Comparison of ENCODE assay signal across 17 cellular contexts in genomic region chr7:106100863-106101262, GRCh38. TPM values are rescaled to one million over a fixed set of nuclear protein-coding genes. Genes with fewer than 3 reads are reported as not detected.
DNase-seq lines count a peak whose midpoint lies in the region; ATAC-seq and TF ChIP-seq lines count a peak whose summit lies in the region.
"Had no signal": no experiment of that assay in that cellular context is flagged by ENCODE, and none has a peak within 500 bp of the region (broad histone marks: within the 10 kb centered on the region; RNA-seq: fewer than 3 reads in every experiment).

No MANE protein-coding gene starts in this region.

- peak; percentile 15 for DNase-seq in dermis blood vessel endothelial cell
- DNase-seq in mucosa of descending colon: no peak
- no peak for DNase-seq in stimulated activated CD4-positive, alpha-beta T cell treated with anti-CD3 and anti-CD28 coated beads, Interleukin-2, amount 100 ng/mL, for 24 hours
- DNase-seq in T-helper 2 cell: no peak
- no peak for DNase-seq in germinal center (ENCODE audit: low spot score)
- DNase-seq: brain microvascular endothelial cell, dorsolateral prefrontal cortex, esophagus squamous epithelium, midbrain, NCI-H1048, NCI-H524, T1000 had no signal

- H3K4me3 ChIP-seq in BLaER1: no peak overlapping the region
- H3K4me3 ChIP-seq in HEK293 (ENCODE audit: low read depth, low read length): no peak overlapping the region
- H3K4me3 ChIP-seq in mucosa of descending colon: no peak overlapping the region
- H3K4me3 ChIP-seq: dorsolateral prefrontal cortex, esophagus squamous epithelium, SJSA1 had no signal

- peak; percentile 96 for ATAC-seq in mucosa of descending colon
- ATAC-seq in GM21447 (IDR thresholded peaks at IDR 0.05; ENCODE audit: unreplicated experiment): no peak
- ATAC-seq: activated naive CD4-positive, alpha-beta T cell treated with anti-CD3 and anti-CD28 coated beads, Interleukin-2, amount 50 U/mL, for 72 hours had no signal

- H3K27me3 ChIP-seq in BLaER1: no peaks in the 10 kb centered on the region
- H3K27me3 ChIP-seq: brain microvascular endothelial cell, dorsolateral prefrontal cortex, esophagus squamous epithelium, SJSA1 had no signal

- H3K4me1 ChIP-seq in BLaER1 (peaks cover 48% of the 10 kb centered on the region), HEK293 (ENCODE audit: control insufficient read depth, insufficient read depth, low read length) (peaks cover 13% of the 10 kb centered on the region), mucosa of descending colon (ENCODE audit: low read depth) (peaks cover 10% of the 10 kb centered on the region)
- H3K4me1 ChIP-seq: SJSA1 had no signal

- POLR2A ChIA-PET in HEK293 (lab: Yijun Ruan, JAX): interaction anchor here (0.8 kb wide), 1 partner anchor 11 kb away, joined by 5 read pairs; the partner anchor contains the start of gene SYPL1

- peaks cover 71% of the 10 kb centered on the region for H4K20me1 ChIP-seq in BLaER1

- TF ChIP-seq CTCF in HEK293 (tag by site-specific recombination; IDR thresholded peaks at IDR 0.05) (no peak), mucosa of descending colon (IDR thresholded peaks at IDR 0.05) (no peak)

- H3K27ac ChIP-seq in BLaER1: no peak overlapping the region
- H3K27ac ChIP-seq in HEK293 (ENCODE audit: extremely low read depth, low read depth, low read length): no peak overlapping the region
- H3K27ac ChIP-seq: brain microvascular endothelial cell, dorsolateral prefrontal cortex, esophagus squamous epithelium, SJSA1 had no signal

- CTCF ChIA-PET in HEK293 (lab: Yijun Ruan, JAX): no interaction called here

- H3K36me3 ChIP-seq in BLaER1 (peaks cover 31% of the 10 kb centered on the region), HEK293 (ENCODE audit: control insufficient read depth in 2 of 2, insufficient read depth in 1 of 2, low read length in 2 of 2) (peaks cover 3 to 4% of the 10 kb centered on the region in 2 experiments), mucosa of descending colon (ENCODE audit: low read depth) (no peaks in the 10 kb centered on the region)
- H3K36me3 ChIP-seq: brain microvascular endothelial cell had no signal

- H3K9me3 ChIP-seq in BLaER1 (no peaks in the 10 kb centered on the region), HEK293 (ENCODE audit: control insufficient read depth, insufficient read depth, low read depth, low read length) (no peaks in the 10 kb centered on the region), mucosa of descending colon (no peaks in the 10 kb centered on the region)
- H3K9me3 ChIP-seq: esophagus squamous epithelium, SJSA1 had no signal

- intact Hi-C loops in mucosa of descending colon (cut with DNase I, micrococcal nuclease): no loop called here

- H3K4me2 ChIP-seq in BLaER1: peak overlapping the region; percentile 61; the same call in 1 of the 2 replicates

- H3K9ac ChIP-seq in BLaER1: no peak overlapping the region

TF ChIP-seq in HEK293, 187 proteins besides CTCF, POLR2A, EP300 and RAD21 (continues in another document):
- TF ChIP-seq ZNF121 (tag by site-specific recombination; IDR thresholded peaks at IDR 0.05) (no peak), ZBTB48 (tag by site-specific recombination; IDR thresholded peaks at IDR 0.05) (no peak), ZNF169 (tag by site-specific recombination; IDR thresholded peaks at IDR 0.05) (no peak), ZNF473 (tag by site-specific recombination; IDR thresholded peaks at IDR 0.05) (no peak), KLF7 (tag by site-specific recombination; IDR thresholded peaks at IDR 0.05; ENCODE audit: borderline replicate concordance) (no peak), ZNF266 (tag by site-specific recombination; IDR thresholded peaks at IDR 0.05; ENCODE audit: low read depth) (no peak), ZNF623 (tag by site-specific recombination; IDR thresholded peaks at IDR 0.05) (peak; percentile 56), ZNF48 (tag by site-specific recombination; IDR thresholded peaks at IDR 0.05) (no peak), ZBTB26 (tag by site-specific recombination; optimal IDR thresholded peaks at IDR 0.05) (no peak), ZNF155 (tag by site-specific recombination; IDR thresholded peaks at IDR 0.05) (no peak), ZNF600 (tag by site-specific recombination; IDR thresholded peaks at IDR 0.05) (peak; percentile 44; the same call in 1 of the 2 replicates), ZNF660 (tag by site-specific recombination; IDR thresholded peaks at IDR 0.05) (no peak), ZNF529 (tag by site-specific recombination; IDR thresholded peaks at IDR 0.05; ENCODE audit: insufficient replicate concordance) (no peak), ZNF239 (tag by site-specific recombination; IDR thresholded peaks at IDR 0.05) (peak; percentile 19; the same call in 1 of the 2 replicates), ZSCAN30 (tag by site-specific recombination; IDR thresholded peaks at IDR 0.05) (no peak), ZNF302 (tag by site-specific recombination; IDR thresholded peaks at IDR 0.05; ENCODE audit: low read depth) (no peak), ZNF501 (tag by site-specific recombination; IDR thresholded peaks at IDR 0.05) (no peak), ZNF830 (tag by site-specific recombination; IDR thresholded peaks at IDR 0.05; ENCODE audit: low read depth) (no peak), ZNF26 (tag by site-specific recombination; IDR thresholded peaks at IDR 0.05) (no peak), MZF1 (tag by site-specific recombination; IDR thresholded peaks at IDR 0.05; ENCODE audit: borderline replicate concordance) (no peak), GLI4 (tag by site-specific recombination; IDR thresholded peaks at IDR 0.05) (no peak), ZBTB17 (tag by site-specific recombination; IDR thresholded peaks at IDR 0.05) (peak; percentile 18; the same call in 1 of the 2 replicates), TCF7L2 (IDR thresholded peaks at IDR 0.05; ENCODE audit: borderline replicate concordance, low read depth, low read length) (no peak)
- TF ChIP-seq, protein P1, sequence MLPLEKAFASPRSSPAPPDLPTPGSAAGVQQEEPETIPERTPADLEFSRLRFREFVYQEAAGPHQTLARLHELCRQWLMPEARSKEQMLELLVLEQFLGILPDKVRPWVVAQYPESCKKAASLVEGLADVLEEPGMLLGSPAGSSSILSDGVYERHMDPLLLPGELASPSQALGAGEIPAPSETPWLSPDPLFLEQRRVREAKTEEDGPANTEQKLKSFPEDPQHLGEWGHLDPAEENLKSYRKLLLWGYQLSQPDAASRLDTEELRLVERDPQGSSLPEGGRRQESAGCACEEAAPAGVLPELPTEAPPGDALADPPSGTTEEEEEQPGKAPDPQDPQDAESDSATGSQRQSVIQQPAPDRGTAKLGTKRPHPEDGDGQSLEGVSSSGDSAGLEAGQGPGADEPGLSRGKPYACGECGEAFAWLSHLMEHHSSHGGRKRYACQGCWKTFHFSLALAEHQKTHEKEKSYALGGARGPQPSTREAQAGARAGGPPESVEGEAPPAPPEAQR (tag by site-specific recombination; IDR thresholded peaks at IDR 0.05): no peak
- TF ChIP-seq, protein P2, sequence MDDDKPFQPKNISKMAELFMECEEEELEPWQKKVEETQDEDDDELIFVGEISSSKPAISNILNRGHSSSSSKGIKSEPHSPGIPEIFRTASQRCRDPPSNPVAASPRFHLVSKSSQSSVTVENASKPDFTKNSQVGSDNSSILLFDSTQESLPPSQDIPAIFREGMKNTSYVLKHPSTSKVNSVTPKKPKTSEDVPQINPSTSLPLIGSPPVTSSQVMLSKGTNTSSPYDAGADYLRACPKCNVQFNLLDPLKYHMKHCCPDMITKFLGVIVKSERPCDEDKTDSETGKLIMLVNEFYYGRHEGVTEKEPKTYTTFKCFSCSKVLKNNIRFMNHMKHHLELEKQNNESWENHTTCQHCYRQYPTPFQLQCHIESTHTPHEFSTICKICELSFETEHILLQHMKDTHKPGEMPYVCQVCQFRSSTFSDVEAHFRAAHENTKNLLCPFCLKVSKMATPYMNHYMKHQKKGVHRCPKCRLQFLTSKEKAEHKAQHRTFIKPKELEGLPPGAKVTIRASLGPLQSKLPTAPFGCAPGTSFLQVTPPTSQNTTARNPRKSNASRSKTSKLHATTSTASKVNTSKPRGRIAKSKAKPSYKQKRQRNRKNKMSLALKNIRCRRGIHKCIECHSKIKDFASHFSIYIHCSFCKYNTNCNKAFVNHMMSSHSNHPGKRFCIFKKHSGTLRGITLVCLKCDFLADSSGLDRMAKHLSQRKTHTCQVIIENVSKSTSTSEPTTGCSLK (tag by site-specific recombination; IDR thresholded peaks at IDR 0.05): no peak

RNA-seq across cellular contexts. Expression of gene SYPL1, which starts 11.2 kb away (rescaled TPM):
- total RNA-seq in dermis blood vessel endothelial cell (92.7 and 133 TPM in 2 replicates), mucosa of descending colon (100 to 1,000 TPM in 1 of 3 donors, 10 to 100 TPM in 2; 73.8 to 109 (median 80.8) TPM)
